Comparison of ENCODE assay signal across 27 cellular contexts in genomic region chr5:100614308-100614707, GRCh38.
"Had no signal": no experiment of that assay in that cellular context is flagged by ENCODE, and none has a peak within 500 bp of the region (broad histone marks: within the 10 kb centered on the region; RNA-seq: fewer than 3 reads in every experiment).

No MANE protein-coding gene starts in this region.

- H3K4me3 ChIP-seq: colonic mucosa, coronary artery, dorsolateral prefrontal cortex, esophagus muscularis mucosa, esophagus squamous epithelium, gastrocnemius medialis, gastroesophageal sphincter, heart left ventricle, heart right ventricle had no signal

- H3K36me3 ChIP-seq: colonic mucosa, esophagus muscularis mucosa, esophagus squamous epithelium, gastrocnemius medialis, gastroesophageal sphincter, heart left ventricle, heart right ventricle had no signal

- H3K27me3 ChIP-seq: colonic mucosa, dorsolateral prefrontal cortex, esophagus muscularis mucosa, esophagus squamous epithelium, foreskin keratinocyte, gastrocnemius medialis, gastroesophageal sphincter, heart left ventricle, heart right ventricle had no signal

- H3K9me3 ChIP-seq: colonic mucosa, esophagus muscularis mucosa, esophagus squamous epithelium, gastrocnemius medialis had no signal

- H3K27ac ChIP-seq: colonic mucosa, coronary artery, dorsolateral prefrontal cortex, epithelial cell of prostate, esophagus muscularis mucosa, esophagus squamous epithelium, foreskin keratinocyte, gastrocnemius medialis, gastroesophageal sphincter, heart left ventricle, heart right ventricle had no signal

- FAIRE-seq: colon, endometrium, endothelial cell of umbilical vein had no signal

- H3K4me1 ChIP-seq: colonic mucosa, esophagus muscularis mucosa, esophagus squamous epithelium, foreskin keratinocyte, gastrocnemius medialis, gastroesophageal sphincter, heart left ventricle, heart right ventricle had no signal

- ATAC-seq: effector memory CD8-positive, alpha-beta T cell; esophagus mucosa; foreskin keratinocyte; gastrocnemius medialis; gastroesophageal sphincter; heart left ventricle; heart right ventricle had no signal

- DNase-seq: colonic mucosa; cortex of kidney; dermis blood vessel endothelial cell; dorsolateral prefrontal cortex; effector CD4-positive, alpha-beta T cell; effector CD8-positive, alpha-beta T cell; effector memory CD4-positive, alpha-beta T cell; effector memory CD8-positive, alpha-beta T cell; endodermal cell; erythroblast; esophagus squamous epithelium; foreskin fibroblast; foreskin keratinocyte; foreskin melanocyte; gastrocnemius medialis; glutamatergic neuron; head of caudate nucleus; heart left ventricle; heart right ventricle had no signal
